In genomic region chr17:30731210-30732132, GRCh38 we compare ENCODE assay signal across 8 cellular contexts.
DNase-seq lines count a peak whose midpoint lies in the region; ATAC-seq and TF ChIP-seq lines count a peak whose summit lies in the region.
"Not testable (repeated sequence)": the region's sequence is repeated elsewhere in the genome, so short reads cannot be mapped to it uniquely, and the experiment has no call there.

No MANE protein-coding gene starts in this region.

- peak overlapping the region; percentile 80 for H3K27ac ChIP-seq in osteoblast (ENCODE audit: low read depth, low read length)

- H3K9me3 ChIP-seq in osteoblast (ENCODE audit: low read depth, low read length), result not testable (repeated sequence)

- H2AFZ ChIP-seq in osteoblast (ENCODE audit: low read length), result peak overlapping the region; percentile 96

- peak overlapping the region; percentile 96 for H3K4me3 Mint-ChIP-seq in activated naive CD4-positive, alpha-beta T cell treated with anti-CD3 and anti-CD28 coated beads, Interleukin-2, amount 50 U/mL, for 24 hours
- peak overlapping the region; percentile 88 for H3K4me3 Mint-ChIP-seq in glutamatergic neuron (ENCODE audit: unreplicated experiment)

- H3K4me3 ChIP-seq in GM06990 (replicated peaks; ENCODE audit: low read depth, low read length) (peak overlapping the region; percentile 85), osteoblast (ENCODE audit: insufficient read depth, low read length) (peak overlapping the region; percentile 82)

- not testable (repeated sequence) for H3K9me3 Mint-ChIP-seq in activated naive CD4-positive, alpha-beta T cell treated with anti-CD3 and anti-CD28 coated beads, Interleukin-2, amount 50 U/mL, for 24 hours; glutamatergic neuron (ENCODE audit: unreplicated experiment)

- H3K4me1 ChIP-seq in osteoblast (ENCODE audit: insufficient read depth, low read length), result not testable (repeated sequence)

- H3K36me3 ChIP-seq in GM06990 (ENCODE audit: control insufficient read depth, insufficient read depth, low read length); osteoblast (ENCODE audit: insufficient read depth, low read length): not testable (repeated sequence)

- H3K27me3 Mint-ChIP-seq in activated naive CD4-positive, alpha-beta T cell treated with anti-CD3 and anti-CD28 coated beads, Interleukin-2, amount 50 U/mL, for 24 hours, result not testable (repeated sequence)
- peaks cover 11% of the 10 kb centered on the region for H3K27me3 Mint-ChIP-seq in glutamatergic neuron (ENCODE audit: unreplicated experiment)

- DNase-seq in GM06990 (ENCODE audit: extremely low read depth, insufficient read length) (peak; percentile 87), NCI-H1048 (lab: John Stamatoyannopoulos, UW) (peak; percentile 31), SKM-1 (lab: John Stamatoyannopoulos, UW; ENCODE audit: unreplicated experiment) (peak; percentile 61), glutamatergic neuron (peak; percentile 88), osteoblast (ENCODE audit: insufficient read length, low spot score, missing footprints) (peak; percentile 49), superior temporal gyrus (ENCODE audit: extremely low spot score) (peak; percentile 75)

- not testable (repeated sequence) for H3K27me3 ChIP-seq in GM06990 (replicated peaks; ENCODE audit: control insufficient read depth, insufficient read depth, low read length); osteoblast (ENCODE audit: insufficient read depth, low read length)

- H3K36me3 Mint-ChIP-seq in activated naive CD4-positive, alpha-beta T cell treated with anti-CD3 and anti-CD28 coated beads, Interleukin-2, amount 50 U/mL, for 24 hours; glutamatergic neuron (ENCODE audit: unreplicated experiment): not testable (repeated sequence)

- H3K79me2 ChIP-seq in osteoblast (ENCODE audit: insufficient read depth, low read length), result peaks cover 45% of the 10 kb centered on the region

- not testable (repeated sequence) for H4K20me1 ChIP-seq in osteoblast (ENCODE audit: insufficient read depth, low read length)

- H3K4me2 ChIP-seq in osteoblast (ENCODE audit: insufficient read depth, low read length), result peak overlapping the region; percentile 82

- peaks cover 30% of the 10 kb centered on the region for H3K4me1 Mint-ChIP-seq in activated naive CD4-positive, alpha-beta T cell treated with anti-CD3 and anti-CD28 coated beads, Interleukin-2, amount 50 U/mL, for 24 hours
- H3K4me1 Mint-ChIP-seq in glutamatergic neuron (ENCODE audit: low read depth, unreplicated experiment), result peaks cover 12% of the 10 kb centered on the region

- ATAC-seq in HG02571 (IDR thresholded peaks at IDR 0.05; ENCODE audit: unreplicated experiment), result peak; percentile 89

- H3K27ac Mint-ChIP-seq in activated naive CD4-positive, alpha-beta T cell treated with anti-CD3 and anti-CD28 coated beads, Interleukin-2, amount 50 U/mL, for 24 hours, result peak overlapping the region; percentile 96
- H3K27ac Mint-ChIP-seq in glutamatergic neuron (ENCODE audit: unreplicated experiment), result peak overlapping the region; percentile 91

- not testable (repeated sequence) for TF ChIP-seq CTCF in GM06990 (IDR thresholded peaks at IDR 0.05; ENCODE audit: insufficient read depth, low read length, poor library complexity, severe bottlenecking); glutamatergic neuron (IDR thresholded peaks at IDR 0.05; ENCODE audit: partially characterized antibody, unreplicated experiment); osteoblast (IDR thresholded peaks at IDR 0.05; ENCODE audit: extremely low read depth, low read depth, low read length)

Comparison
In these comparisons a context has a peak if more than half of its experiments do, and no peak if none do; other contexts are left out.
1. Peak in every context shown above with its lines: DNase-seq, ATAC-seq, H3K4me3 ChIP-seq and H3K27ac ChIP-seq.
2. DNase-seq: peak in every context shown above with its lines; median percentile 88 in glutamatergic neuron; 87 in GM06990; 75 in superior temporal gyrus; 61 in SKM-1; 49 in osteoblast; 31 in NCI-H1048.